In the genomic region with DNA sequence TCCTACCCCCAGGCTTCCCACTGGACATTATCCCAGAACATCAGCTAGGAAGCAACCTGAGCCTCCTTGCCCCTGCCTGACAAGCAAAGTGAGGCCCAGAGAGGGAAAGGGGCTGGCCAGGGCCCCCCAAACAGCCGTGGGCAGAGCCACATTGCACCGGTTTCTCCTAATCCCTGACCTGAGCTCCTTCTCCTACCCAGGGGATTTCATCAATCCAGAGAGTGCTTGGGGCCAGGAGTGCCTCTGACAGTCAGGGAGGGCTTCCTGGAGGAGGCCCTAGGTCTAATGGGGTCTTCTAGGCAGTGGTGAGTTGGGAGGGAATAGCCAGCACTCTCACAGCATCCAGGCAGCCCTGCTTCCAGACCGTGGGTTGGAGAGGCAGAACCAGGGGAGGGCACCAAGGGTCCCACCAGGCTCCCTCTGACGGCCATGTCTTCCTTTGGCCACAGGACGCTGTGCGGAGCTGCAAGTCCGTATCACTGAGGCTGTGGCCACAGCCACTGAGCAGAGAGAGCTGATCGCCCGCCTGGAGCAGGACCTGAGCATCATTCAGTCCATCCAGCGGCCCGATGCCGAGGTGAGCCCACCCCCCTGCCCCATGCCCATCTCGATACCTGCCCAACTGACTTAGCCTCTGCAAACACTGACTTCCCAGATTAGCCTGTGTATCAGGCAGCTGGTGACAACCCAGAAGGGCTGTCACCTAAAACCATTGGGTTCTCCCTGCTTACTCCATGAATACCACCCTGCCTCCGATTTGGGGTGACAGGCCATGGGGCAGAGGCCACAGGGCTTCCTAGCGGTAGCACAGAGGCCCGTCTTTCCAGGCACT, we compare ENCODE assay signal across 12 cellular contexts. TPM values are rescaled to one million over a fixed set of nuclear protein-coding genes. Genes with fewer than 3 reads are reported as not detected.
DNase-seq lines count a peak whose midpoint lies in the region; FAIRE-seq and TF ChIP-seq lines count a peak whose summit lies in the region.
"Had no signal": no experiment of that assay in that cellular context is flagged by ENCODE, and none has a peak within 500 bp of the region (broad histone marks: within the 10 kb centered on the region; RNA-seq: fewer than 3 reads in every experiment).

No MANE protein-coding gene starts in this region.

- CTCF ChIA-PET in Caco-2 (lab: Charles Lee) = interaction anchor here (0.5 to 0.9 kb wide), 3 partner anchors 19 to 175 kb away, joined by 3 to 5 read pairs (median 3); no protein-coding TSS in a partner anchor

- intact Hi-C loops in Caco-2 (cut with micrococcal nuclease; ENCODE audit: unreplicated experiment) = loop anchor here (1.0 to 5.0 kb wide), 3 partner anchors 456 to 730 kb away; a partner anchor contains a TSS

- H2AFZ ChIP-seq in Karpas-422 (ENCODE audit: low read length) = no peak overlapping the region
- H2AFZ ChIP-seq in astrocyte (ENCODE audit: low read depth, low read length) = no peak overlapping the region
- H2AFZ ChIP-seq in neuronal stem cell (ENCODE audit: low read length) = no peak overlapping the region

- H3K36me3 Mint-ChIP-seq in Caco-2 (ENCODE audit: insufficient read depth, unreplicated experiment) (peaks cover 6% of the 10 kb centered on the region), astrocyte (ENCODE audit: low read depth, unreplicated experiment) (peaks cover 3% of the 10 kb centered on the region)
- H3K36me3 Mint-ChIP-seq: T-cell had no signal

- peaks cover 10% of the 10 kb centered on the region for H3K4me1 ChIP-seq in Caco-2
- peaks cover 41% of the 10 kb centered on the region for H3K4me1 ChIP-seq in Karpas-422 (ENCODE audit: low read length)
- H3K4me1 ChIP-seq in astrocyte (ENCODE audit: insufficient read depth, low read length) = peaks cover 16% of the 10 kb centered on the region
- peaks cover 0 to 5% of the 10 kb centered on the region in 2 donors for H3K4me1 ChIP-seq in neuronal stem cell (ENCODE audit: control insufficient read depth in 2 of 2, insufficient read depth in 1 of 2, low read depth in 1 of 2, low read length in 2 of 2)

- H3K4me2 ChIP-seq in Karpas-422 (ENCODE audit: low read depth, low read length, poor library complexity, severe bottlenecking) = peak overlapping the region; percentile 46
- H3K4me2 ChIP-seq in astrocyte (ENCODE audit: low read length) = peak overlapping the region; percentile 46
- no peak overlapping the region for H3K4me2 ChIP-seq in neuronal stem cell (ENCODE audit: insufficient read depth, low read length, poor library complexity, severe bottlenecking)
- H3K4me2 ChIP-seq: SK-N-SH had no signal

- H3K14ac ChIP-seq in neuronal stem cell (ENCODE audit: low read length) = no peak overlapping the region

- H3K27me3 ChIP-seq in Caco-2 (replicated peaks; ENCODE audit: control insufficient read depth, insufficient read depth, low read length) (no peaks in the 10 kb centered on the region), Karpas-422 (ENCODE audit: low read length) (no peaks in the 10 kb centered on the region), astrocyte (ENCODE audit: insufficient read depth, low read length) (no peaks in the 10 kb centered on the region), neuronal stem cell (ENCODE audit: control insufficient read depth in 3 of 3, insufficient read depth in 3 of 3, low read depth in 1 of 3, low read length in 3 of 3) (no peaks in the 10 kb centered on the region)

- peak overlapping the region; percentile 97 for H2AK5ac ChIP-seq in neuronal stem cell (ENCODE audit: low read depth, low read length)

- no peak overlapping the region for H4K91ac ChIP-seq in neuronal stem cell (ENCODE audit: low read depth, low read length, poor library complexity)

- no peaks in the 10 kb centered on the region for H3K27me3 Mint-ChIP-seq in Caco-2 (ENCODE audit: insufficient read depth, unreplicated experiment)
- H3K27me3 Mint-ChIP-seq in astrocyte (ENCODE audit: low read depth, unreplicated experiment) = peaks cover 9% of the 10 kb centered on the region
- H3K27me3 Mint-ChIP-seq: T-cell had no signal

- H3K4me3 ChIP-seq in Caco-2 (ENCODE audit: low read depth, low read length) (no peak overlapping the region), Karpas-422 (ENCODE audit: low read length) (peak overlapping the region; percentile 24; the same call in 1 of the 2 replicates), astrocyte (ENCODE audit: insufficient read depth, low read depth, low read length) (no peak overlapping the region), neuronal stem cell (ENCODE audit: low read length in 2 of 2) (no peak overlapping the region)

- H3K18ac ChIP-seq in neuronal stem cell (ENCODE audit: low read length) = no peak overlapping the region

- H3K9me3 ChIP-seq in Caco-2 (no peaks in the 10 kb centered on the region), Karpas-422 (ENCODE audit: low read length) (no peaks in the 10 kb centered on the region), astrocyte (ENCODE audit: insufficient read depth, low read depth, low read length) (no peaks in the 10 kb centered on the region), neuronal stem cell (replicated peaks in 1 of 2; ENCODE audit: control insufficient read depth in 2 of 2, insufficient read depth in 1 of 2, low read depth in 1 of 2, low read length in 2 of 2) (no peaks in the 10 kb centered on the region)
- H3K9me3 ChIP-seq: SK-N-SH had no signal

- BruUV-seq in Caco-2 (replicated peaks; lab: Mats Ljungman, UMichigan) = no TSS peak

- peak overlapping the region; percentile 66 for H2BK12ac ChIP-seq in neuronal stem cell (ENCODE audit: low read length)

- H3K36me3 ChIP-seq in Caco-2 (ENCODE audit: control insufficient read depth, insufficient read depth, low read length) (no peaks in the 10 kb centered on the region), Karpas-422 (ENCODE audit: insufficient read depth, low read length) (no peaks in the 10 kb centered on the region), astrocyte (ENCODE audit: insufficient read depth, low read length) (no peaks in the 10 kb centered on the region), neuronal stem cell (replicated peaks in 1 of 2; ENCODE audit: control insufficient read depth in 2 of 2, insufficient read depth in 2 of 2, low read length in 2 of 2) (no peaks in the 10 kb centered on the region)

- H3K9me3 Mint-ChIP-seq in Caco-2 (ENCODE audit: unreplicated experiment) (no peaks in the 10 kb centered on the region), astrocyte (ENCODE audit: unreplicated experiment) (peaks cover 2% of the 10 kb centered on the region)
- H3K9me3 Mint-ChIP-seq: CD14-positive monocyte, T-cell had no signal

- no peaks in the 10 kb centered on the region for H3K9me2 ChIP-seq in Karpas-422 (replicated peaks; ENCODE audit: insufficient read depth, low read length)
- H3K9me2 ChIP-seq: SK-N-SH had no signal

- peak overlapping the region; percentile 46 for H3K9ac ChIP-seq in Karpas-422 (ENCODE audit: low read length)
- H3K9ac ChIP-seq in astrocyte (ENCODE audit: low read length) = peak overlapping the region; percentile 2
- no peak overlapping the region for H3K9ac ChIP-seq in neuronal stem cell (ENCODE audit: low read depth, low read length, poor library complexity)
- H3K9ac ChIP-seq: SK-N-SH had no signal

- peak overlapping the region; percentile 57 for H3K4me3 Mint-ChIP-seq in Caco-2 (ENCODE audit: unreplicated experiment)
- no peak overlapping the region for H3K4me3 Mint-ChIP-seq in astrocyte (ENCODE audit: unreplicated experiment)
- H3K4me3 Mint-ChIP-seq: CD14-positive monocyte, T-cell had no signal

- DNase-seq in Caco-2 = no peak
- DNase-seq in Karpas-422 = no peak
- no peak for DNase-seq in astrocyte (ENCODE audit: low read depth)
- DNase-seq in neuronal stem cell (ENCODE audit: low spot score) = no peak
- DNase-seq in stimulated activated CD4-positive, alpha-beta T cell treated with anti-CD3 and anti-CD28 coated beads, Interleukin-2, amount 100 ng/mL, for 48 hours = no peak
- no peak for DNase-seq in activated CD8-positive, alpha-beta memory T cell treated with anti-CD3 and anti-CD28 coated beads, Interleukin-2, amount 50 U/mL, for 48 hours
- no peak for DNase-seq in NCI-H510A (lab: John Stamatoyannopoulos, UW)
- DNase-seq: DMS 273 treated with DMSO at 0.1 percent for 48 hours had no signal

- H3K79me2 ChIP-seq in Karpas-422 (ENCODE audit: low read length) = no peaks in the 10 kb centered on the region
- no peaks in the 10 kb centered on the region for H3K79me2 ChIP-seq in astrocyte (ENCODE audit: insufficient read depth, low read length)

- peak overlapping the region; percentile 79 for H2BK15ac ChIP-seq in neuronal stem cell (ENCODE audit: low read length)

- peak overlapping the region; percentile 5 for H2BK120ac ChIP-seq in neuronal stem cell (ENCODE audit: low read depth, low read length)

- H3K27ac ChIP-seq in Karpas-422 (ENCODE audit: low read length) (peak overlapping the region; percentile 81), astrocyte (ENCODE audit: low read depth, low read length) (no peak overlapping the region), neuronal stem cell (replicated peaks; ENCODE audit: low read length) (no peak overlapping the region)

- H3K4ac ChIP-seq in neuronal stem cell (ENCODE audit: low read length) = peak overlapping the region; percentile 0

- no peak for FAIRE-seq in astrocyte (lab: Jason Lieb, UNC)
- FAIRE-seq: G401.6 had no signal

- no peaks in the 10 kb centered on the region for H4K20me1 ChIP-seq in Karpas-422 (ENCODE audit: insufficient read depth, low read depth, low read length)
- H4K20me1 ChIP-seq in astrocyte (ENCODE audit: insufficient read depth, low read length) = no peaks in the 10 kb centered on the region

- peak overlapping the region; percentile 63 for H3K27ac Mint-ChIP-seq in Caco-2 (ENCODE audit: unreplicated experiment)
- no peak overlapping the region for H3K27ac Mint-ChIP-seq in astrocyte (ENCODE audit: unreplicated experiment)
- H3K27ac Mint-ChIP-seq: T-cell had no signal

- peaks cover 1% of the 10 kb centered on the region for H3K79me1 ChIP-seq in neuronal stem cell (ENCODE audit: low read depth, low read length)

- no peak overlapping the region for H3K23ac ChIP-seq in neuronal stem cell (ENCODE audit: low read depth, low read length, poor library complexity)

- H2BK5ac ChIP-seq in neuronal stem cell (ENCODE audit: low read length) = peak overlapping the region; percentile 10

- POLR2A ChIA-PET in Caco-2 (lab: Charles Lee) = no interaction called here

- TF ChIP-seq CTCF in Caco-2 (IDR thresholded peaks at IDR 0.05; ENCODE audit: insufficient read depth in 1 of 2, low read depth in 1 of 2, low read length in 1 of 2, severe bottlenecking in 1 of 2, unreplicated experiment in 1 of 2) (no peak), astrocyte (IDR thresholded peaks at IDR 0.05; ENCODE audit: insufficient read depth, low read depth, low read length) (no peak)

- H4K8ac ChIP-seq in neuronal stem cell (ENCODE audit: low read depth, low read length) = no peak overlapping the region

- WGBS in neuronal stem cell (ENCODE audit: extremely low coverage in 2 of 2, insufficient read length in 2 of 2, insufficient replicate concordance in 1 of 2), 2 donors = no CpG with 5 or more reads among the region's 16 CpGs

- H3K4me1 Mint-ChIP-seq in Caco-2 (ENCODE audit: low read depth, unreplicated experiment) (peaks cover 5% of the 10 kb centered on the region), astrocyte (ENCODE audit: low read depth, unreplicated experiment) (peaks cover 11% of the 10 kb centered on the region)

RNA-seq across cellular contexts. Expression of a gene that starts 13.5 kb away (rescaled TPM):
- total RNA-seq in Caco-2 (2022) (8.1 and 10.6 TPM in 2 replicates), astrocyte (3.4 and 5.6 TPM in 2 replicates)
- total RNA-seq in Karpas-422 (2014; rRNA removed; shearing (Covaris generic); ENCODE audit: low replicate concordance) = 22.4 and 39.2 TPM in 2 replicates
- polyA plus RNA-seq in neuronal stem cell (2013, experiment 1 of 2) = 9.5 TPM
- polyA plus RNA-seq in neuronal stem cell (2013, experiment 2 of 2) = 9.6 TPM
